Comparison of ENCODE assay signal across 26 cellular contexts in the genomic region with DNA sequence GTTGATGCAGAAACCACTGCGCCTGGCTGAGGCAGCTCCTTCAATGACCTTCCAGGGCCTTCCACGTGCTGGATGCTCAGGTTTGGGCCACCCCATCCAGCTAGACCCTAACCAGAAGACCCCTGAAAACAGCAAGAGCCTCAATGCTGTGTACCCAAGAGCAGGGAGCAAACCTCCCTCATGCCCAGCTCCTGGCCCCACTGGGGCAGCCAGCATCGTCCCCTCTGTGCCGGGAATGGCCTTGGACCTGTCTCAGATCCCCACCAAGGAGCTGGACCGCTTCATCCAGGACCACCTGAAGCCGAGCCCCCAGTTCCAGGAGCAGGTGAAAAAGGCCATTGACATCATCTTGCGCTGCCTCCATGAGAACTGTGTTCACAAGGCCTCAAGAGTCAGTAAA. TPM values are rescaled to one million over a fixed set of nuclear protein-coding genes. Genes with fewer than 3 reads are reported as not detected.
DNase-seq lines count a peak whose midpoint lies in the region; ATAC-seq, FAIRE-seq and TF ChIP-seq lines count a peak whose summit lies in the region.
"Had no signal": no experiment of that assay in that cellular context is flagged by ENCODE, and none has a peak within 500 bp of the region (broad histone marks: within the 10 kb centered on the region; RNA-seq: fewer than 3 reads in every experiment).

No MANE protein-coding gene starts in this region.

- H3K9ac ChIP-seq in H9 (ENCODE audit: extremely low read depth, insufficient read length, low read length) (no peak overlapping the region), neuronal stem cell (ENCODE audit: low read depth, low read length, poor library complexity) (no peak overlapping the region)
- H3K9ac ChIP-seq: BLaER1 treated with 17β-estradiol and CSF1 and Interleukin-3, amounts not matched to agents 10 nM and 100 nM had no signal

- TF ChIP-seq POLR2A in GM12891 (IDR thresholded peaks at IDR 0.05; ENCODE audit: low read depth, low read length), result no peak

- ATAC-seq in stimulated activated effector memory CD8-positive, alpha-beta T cell treated with anti-CD3 and anti-CD28 coated beads, Interleukin-12 subunit alpha, Interleukin-12 subunit beta, amount 100 ng/mL, for 72 hours, result no peak
- ATAC-seq: A549, GM12878, GM23338 had no signal

- H3K9me3 ChIP-seq in H9 (ENCODE audit: control insufficient read depth, low read depth, low read length) (no peaks in the 10 kb centered on the region), neuronal stem cell (replicated peaks in 1 of 2; ENCODE audit: control insufficient read depth in 2 of 2, insufficient read depth in 1 of 2, low read depth in 1 of 2, low read length in 2 of 2) (no peaks in the 10 kb centered on the region)
- H3K9me3 ChIP-seq: A549, BE2C, HAP-1 had no signal

- H3K79me1 ChIP-seq in H9 (ENCODE audit: insufficient read depth, low read depth, low read length, poor library complexity, severe bottlenecking) (no peaks in the 10 kb centered on the region), neuronal stem cell (ENCODE audit: low read depth, low read length) (no peaks in the 10 kb centered on the region)

- H4K91ac ChIP-seq in H9 (ENCODE audit: insufficient read length, low read depth, low read length) (no peak overlapping the region), neuronal stem cell (ENCODE audit: low read depth, low read length, poor library complexity) (no peak overlapping the region)

- no peaks in the 10 kb centered on the region for H3K23me2 ChIP-seq in H9 (ENCODE audit: insufficient read length, low read depth, low read length, poor library complexity, severe bottlenecking)

- TF ChIP-seq CTCF in H9 (conservative IDR thresholded peaks at IDR 0.05), result no peak
- no peak for TF ChIP-seq CTCF in coronary artery (IDR thresholded peaks at IDR 0.05)

- no peak overlapping the region for H4K5ac ChIP-seq in H9 (ENCODE audit: insufficient read length, low read depth, low read length)

- H2BK15ac ChIP-seq in H9 (ENCODE audit: low read depth, low read length) (no peak overlapping the region), neuronal stem cell (ENCODE audit: low read length) (no peak overlapping the region)

- DNase-seq in H9, result peak; percentile 23
- peak; percentile 44 for DNase-seq in ecto neural progenitor cell (ENCODE audit: low spot score)
- DNase-seq in neuronal stem cell (ENCODE audit: low spot score), result no peak
- DNase-seq in stimulated activated effector memory CD8-positive, alpha-beta T cell treated with anti-CD3 and anti-CD28 coated beads, Interleukin-12 subunit alpha, Interleukin-12 subunit beta, amount 100 ng/mL, for 72 hours (ENCODE audit: low spot score in 2 of 2), result no peak
- no peak for DNase-seq in coronary artery (ENCODE audit: low spot score)
- DNase-seq in A172 (ENCODE audit: low spot score), result no peak
- no peak for DNase-seq in GM12891 (ENCODE audit: insufficient read length, low spot score)
- DNase-seq: ACHN; AML-193; BE2C; CD4-positive, alpha-beta T cell; CD8-positive, alpha-beta memory T cell; DMS 273 treated with DMSO at 0.1 percent for 48 hours; DMS79; EL; GDM1; HFFc6 had no signal

- FAIRE-seq in GM12891 (lab: Jason Lieb, UNC), result no peak
- FAIRE-seq: A549, D721Med, GM12878, GM18507 had no signal

- no peak overlapping the region for H3T11ph ChIP-seq in H9 (ENCODE audit: low read length)

- H3K9me3 Mint-ChIP-seq in H9, result no peaks in the 10 kb centered on the region
- peaks cover 2% of the 10 kb centered on the region for H3K9me3 Mint-ChIP-seq in stimulated activated effector memory CD8-positive, alpha-beta T cell treated with anti-CD3 and anti-CD28 coated beads, Interleukin-12 subunit alpha, Interleukin-12 subunit beta, amount 100 ng/mL, for 72 hours
- H3K9me3 Mint-ChIP-seq: GM23338, HFFc6 had no signal

- peaks cover 4% of the 10 kb centered on the region in 2 experiments; a peak in 2 of 4 replicates for H3K4me1 Mint-ChIP-seq in H9
- peaks cover 5% of the 10 kb centered on the region for H3K4me1 Mint-ChIP-seq in stimulated activated effector memory CD8-positive, alpha-beta T cell treated with anti-CD3 and anti-CD28 coated beads, Interleukin-12 subunit alpha, Interleukin-12 subunit beta, amount 100 ng/mL, for 72 hours
- H3K4me1 Mint-ChIP-seq: CD14-positive monocyte had no signal

- H3K4me1 ChIP-seq in H9 (ENCODE audit: insufficient read depth, low read length), result no peaks in the 10 kb centered on the region
- H3K4me1 ChIP-seq in neuronal stem cell (ENCODE audit: control insufficient read depth in 2 of 2, insufficient read depth in 1 of 2, low read depth in 1 of 2, low read length in 2 of 2), result no peaks in the 10 kb centered on the region
- H3K4me1 ChIP-seq: A549; BE2C; BLaER1 treated with 17β-estradiol and CSF1 and Interleukin-3, amounts not matched to agents 10 nM and 100 nM; HAP-1 had no signal

- no peak overlapping the region for H3K56ac ChIP-seq in H9 (ENCODE audit: insufficient read length, low read depth, low read length)

- H2BK120ac ChIP-seq in H9 (ENCODE audit: low read depth, low read length, poor library complexity, severe bottlenecking) (no peak overlapping the region), neuronal stem cell (ENCODE audit: low read depth, low read length) (no peak overlapping the region)

- H3K27ac ChIP-seq in H9 (ENCODE audit: insufficient read length, low read depth, low read length) (no peak overlapping the region), neuronal stem cell (replicated peaks; ENCODE audit: low read length) (no peak overlapping the region), coronary artery (no peak overlapping the region)
- H3K27ac ChIP-seq: 22Rv1; A549; BLaER1 treated with 17β-estradiol and CSF1 and Interleukin-3, amounts not matched to agents 10 nM and 100 nM had no signal

- H3K14ac ChIP-seq in H9 (ENCODE audit: insufficient read depth, low read length) (no peak overlapping the region), neuronal stem cell (ENCODE audit: low read length) (no peak overlapping the region)

- H3K4me3 ChIP-seq in neuronal stem cell (ENCODE audit: low read length in 2 of 2), result no peak overlapping the region
- H3K4me3 ChIP-seq in coronary artery, result no peak overlapping the region
- H3K4me3 ChIP-seq: A549; BLaER1 treated with 17β-estradiol and CSF1 and Interleukin-3, amounts not matched to agents 10 nM and 100 nM; GM12878; GM23338; HAP-1 had no signal

- no peak overlapping the region for H3K23ac ChIP-seq in H9 (ENCODE audit: insufficient read length, low read depth, low read length)
- no peak overlapping the region for H3K23ac ChIP-seq in neuronal stem cell (ENCODE audit: low read depth, low read length, poor library complexity)

- no peak overlapping the region for H2BK5ac ChIP-seq in H9 (ENCODE audit: insufficient read length, low read length)
- no peak overlapping the region for H2BK5ac ChIP-seq in neuronal stem cell (ENCODE audit: low read length)

- no peaks in the 10 kb centered on the region for H3K36me3 Mint-ChIP-seq in H9 (ENCODE audit: insufficient read depth in 1 of 3, low read depth in 3 of 3)
- peaks cover 44% of the 10 kb centered on the region for H3K36me3 Mint-ChIP-seq in stimulated activated effector memory CD8-positive, alpha-beta T cell treated with anti-CD3 and anti-CD28 coated beads, Interleukin-12 subunit alpha, Interleukin-12 subunit beta, amount 100 ng/mL, for 72 hours

- no peak overlapping the region for H3K4me3 Mint-ChIP-seq in H9
- H3K4me3 Mint-ChIP-seq in stimulated activated effector memory CD8-positive, alpha-beta T cell treated with anti-CD3 and anti-CD28 coated beads, Interleukin-12 subunit alpha, Interleukin-12 subunit beta, amount 100 ng/mL, for 72 hours, result no peak overlapping the region
- H3K4me3 Mint-ChIP-seq: CD14-positive monocyte; CD4-positive, alpha-beta T cell; CD8-positive, alpha-beta memory T cell; GM23338; HFFc6 had no signal

- H3K4me2 ChIP-seq in H9 (ENCODE audit: insufficient read depth, insufficient read length, low read length) (no peak overlapping the region), neuronal stem cell (ENCODE audit: insufficient read depth, low read length, poor library complexity, severe bottlenecking) (no peak overlapping the region)
- H3K4me2 ChIP-seq: A549; BLaER1 treated with 17β-estradiol and CSF1 and Interleukin-3, amounts not matched to agents 10 nM and 100 nM; GM23338 had no signal

- H3K79me2 ChIP-seq in H9 (ENCODE audit: insufficient read depth, low read length), result no peaks in the 10 kb centered on the region

- H2BK12ac ChIP-seq in H9 (ENCODE audit: insufficient read length, low read depth, low read length) (no peak overlapping the region), neuronal stem cell (ENCODE audit: low read length) (no peak overlapping the region)

- H3K27ac Mint-ChIP-seq in H9, result no peak overlapping the region
- peak overlapping the region; percentile 49 for H3K27ac Mint-ChIP-seq in stimulated activated effector memory CD8-positive, alpha-beta T cell treated with anti-CD3 and anti-CD28 coated beads, Interleukin-12 subunit alpha, Interleukin-12 subunit beta, amount 100 ng/mL, for 72 hours
- H3K27ac Mint-ChIP-seq: CD14-positive monocyte; CD4-positive, alpha-beta T cell; GM23338; HFFc6 had no signal

- H4K8ac ChIP-seq in H9 (replicated peaks; ENCODE audit: insufficient read length, low read depth, low read length), result no peak overlapping the region
- H4K8ac ChIP-seq in neuronal stem cell (ENCODE audit: low read depth, low read length), result no peak overlapping the region

- no peaks in the 10 kb centered on the region for H4K20me1 ChIP-seq in H9 (ENCODE audit: control insufficient read depth, insufficient read depth, insufficient read length)
- H4K20me1 ChIP-seq: BLaER1 treated with 17β-estradiol and CSF1 and Interleukin-3, amounts not matched to agents 10 nM and 100 nM had no signal

- no peak overlapping the region for H2AK5ac ChIP-seq in H9 (ENCODE audit: insufficient read length, low read length)
- H2AK5ac ChIP-seq in neuronal stem cell (ENCODE audit: low read depth, low read length), result peak overlapping the region; percentile 81

- WGBS in H9 (ENCODE audit: extremely low coverage, insufficient read length, low lambda C conversion rate), result no CpG with 5 or more reads among the region's 7 CpGs
- no CpG with 5 or more reads among the region's 7 CpGs for WGBS in neuronal stem cell (ENCODE audit: extremely low coverage in 2 of 2, insufficient read length in 2 of 2, insufficient replicate concordance in 1 of 2), 2 donors

- H3K18ac ChIP-seq in H9 (ENCODE audit: insufficient read length, low read depth, low read length), result no peak overlapping the region
- H3K18ac ChIP-seq in neuronal stem cell (ENCODE audit: low read length), result peak overlapping the region; percentile 74

- H2BK20ac ChIP-seq in H9 (ENCODE audit: low read depth, low read length, poor library complexity, severe bottlenecking), result no peak overlapping the region

- H3K27me3 Mint-ChIP-seq in H9 (ENCODE audit: low read depth), result no peaks in the 10 kb centered on the region; the same call in none of the 2 replicates
- H3K27me3 Mint-ChIP-seq: CD4-positive, alpha-beta T cell; CD8-positive, alpha-beta memory T cell had no signal

- H3K27me3 ChIP-seq in H9 (ENCODE audit: insufficient read depth, low read length), result no peaks in the 10 kb centered on the region
- no peaks in the 10 kb centered on the region for H3K27me3 ChIP-seq in neuronal stem cell (ENCODE audit: control insufficient read depth in 3 of 3, insufficient read depth in 3 of 3, low read depth in 1 of 3, low read length in 3 of 3)
- H3K27me3 ChIP-seq: BE2C; BLaER1 treated with 17β-estradiol and CSF1 and Interleukin-3, amounts not matched to agents 10 nM and 100 nM had no signal

- no peak overlapping the region for H2AFZ ChIP-seq in H9 (ENCODE audit: low read length)
- H2AFZ ChIP-seq in neuronal stem cell (ENCODE audit: low read length), result no peak overlapping the region
- H2AFZ ChIP-seq: GM23338 had no signal

- H3K4ac ChIP-seq in H9 (ENCODE audit: low read depth, low read length) (no peak overlapping the region), neuronal stem cell (ENCODE audit: low read length) (no peak overlapping the region)

- no peaks in the 10 kb centered on the region for H3K36me3 ChIP-seq in neuronal stem cell (replicated peaks in 1 of 2; ENCODE audit: control insufficient read depth in 2 of 2, insufficient read depth in 2 of 2, low read length in 2 of 2)

RNA-seq across cellular contexts. Expression of gene OAS3, which starts 10.5 kb away (rescaled TPM):
- 0.70 and 0.81 TPM in 2 replicates for total RNA-seq in H9 (2021)
- 0.01 TPM for polyA plus RNA-seq in neuronal stem cell (2013, experiment 1 of 2)
- 0.03 TPM for polyA plus RNA-seq in neuronal stem cell (2013, experiment 2 of 2)
- total RNA-seq in A172 (2014; rRNA removed; shearing (Covaris generic)), result 20.3 and 24.3 TPM in 2 replicates
- 24.1 TPM for polyA plus RNA-seq in GM12891 (2012; ENCODE audit: low read depth, missing spikeins)

RNA-seq across cellular contexts. Expression of gene OAS2, which starts 29.5 kb away (rescaled TPM):
- not detected in 2 replicates for total RNA-seq in H9 (2021)
- 0.01 TPM for polyA plus RNA-seq in neuronal stem cell (2013, experiment 1 of 2)
- not detected for polyA plus RNA-seq in neuronal stem cell (2013, experiment 2 of 2)
- 1.7 and 6.5 TPM in 2 replicates for total RNA-seq in A172 (2014; rRNA removed; shearing (Covaris generic))
- 53.3 TPM for polyA plus RNA-seq in GM12891 (2012; ENCODE audit: low read depth, missing spikeins)
- total RNA-seq: GM23338 had no signal

RNA-seq across cellular contexts. Expression of gene OAS1, which starts 42.0 kb away (rescaled TPM):
- 0.20 TPM in 1 of 2 replicates, not detected in the other for total RNA-seq in H9 (2021)
- polyA plus RNA-seq in neuronal stem cell (2013, experiment 1 of 2), result not detected
- not detected for polyA plus RNA-seq in neuronal stem cell (2013, experiment 2 of 2)
- total RNA-seq in A172 (2014; rRNA removed; shearing (Covaris generic)), result 5.1 TPM in 2 replicates
- polyA plus RNA-seq in GM12891 (2012; ENCODE audit: low read depth, missing spikeins), result 51.5 TPM
- total RNA-seq: GM23338, HFFc6 had no signal
- polyA plus RNA-seq: GM23338 had no signal

Comparison
In these comparisons a context has a peak if more than half of its experiments do, and no peak if none do; other contexts are left out.
1. DNase-seq: peak in H9 (single experiment) and ecto neural progenitor cell (single experiment); none in neuronal stem cell (single experiment), stimulated activated effector memory CD8-positive, alpha-beta T cell treated with anti-CD3 and anti-CD28 coated beads, Interleukin-12 subunit alpha, Interleukin-12 subunit beta, amount 100 ng/mL, for 72 hours (0 of 2), coronary artery (single experiment), A172 (single experiment) and GM12891 (single experiment).
2. RNA of gene OAS3, which starts 10.5 kb away (total RNA-seq): 20.3 to 24.3 TPM in A172; 0.70 to 0.81 TPM in H9; every median in the first group is over 10 times any median in the second.